11 cellular contexts compared by ENCODE assay signal in the genomic region with DNA sequence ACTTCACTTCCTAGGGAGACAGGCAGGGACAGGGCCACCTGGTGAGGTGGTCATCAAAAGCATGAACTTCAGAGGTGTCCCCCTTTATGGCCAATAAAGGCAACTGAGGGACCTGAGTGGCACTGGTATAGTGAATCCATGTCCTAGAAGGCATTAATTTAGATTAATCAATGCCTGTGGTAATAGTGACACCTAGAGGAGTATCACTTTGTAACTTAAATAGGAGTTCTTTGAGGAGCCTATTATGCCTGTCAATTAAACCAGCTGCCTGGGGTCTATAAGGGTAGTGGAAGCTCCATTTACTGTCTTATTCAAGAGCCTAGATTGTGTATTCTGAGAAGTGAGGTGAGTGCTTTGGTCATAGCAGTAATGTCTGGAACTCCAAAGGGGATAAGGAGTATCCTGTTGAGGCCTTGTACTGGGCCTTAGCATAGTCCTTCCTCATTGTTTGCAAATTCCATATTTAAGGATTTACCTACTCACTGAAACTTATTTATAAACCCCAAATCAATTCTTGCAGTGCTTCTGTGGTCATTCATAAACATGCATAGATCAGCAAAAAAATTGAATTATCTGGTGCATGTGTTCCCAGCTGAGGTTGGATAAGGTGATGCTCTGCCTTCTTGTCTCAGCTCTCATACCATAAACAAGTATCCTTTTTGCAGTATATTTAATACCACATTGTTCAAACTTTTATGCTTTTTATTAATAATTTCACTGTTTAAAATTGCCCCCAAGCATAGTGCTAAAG.
DNase-seq lines count a peak whose midpoint lies in the region; ATAC-seq and TF ChIP-seq lines count a peak whose summit lies in the region.
"Had no signal": no experiment of that assay in that cellular context is flagged by ENCODE, and none has a peak within 500 bp of the region (broad histone marks: within the 10 kb centered on the region; RNA-seq: fewer than 3 reads in every experiment).

No MANE protein-coding gene starts in this region.

- no peak overlapping the region for H3K27ac Mint-ChIP-seq in activated naive CD8-positive, alpha-beta T cell treated with anti-CD3 and anti-CD28 coated beads for 36 hours
- no peak overlapping the region for H3K27ac Mint-ChIP-seq in T-cell
- H3K27ac Mint-ChIP-seq: activated T-helper 2 cell treated with anti-CD3 and anti-CD28 coated beads, Interferon-gamma antibody, Interleukin-2, Interleukin-4, amounts not matched to agents 10 μg/mL and 5 μg/mL and 100 μg/mL, durations not matched to agents 14 hours and 24 hours and 36 hours; immature natural killer cell; stimulated activated naive B cell treated with anti-CD40 and anti-IgM and Interleukin-4, amounts not matched to agents 10 μg/mL and 1 μg/mL and 100 μg/mL, for 72 hours had no signal

- no peaks in the 10 kb centered on the region for H3K9me3 ChIP-seq in testis

- TF ChIP-seq CTCF in astrocyte of the spinal cord (IDR thresholded peaks at IDR 0.05; ENCODE audit: low read depth, low read length) (peak; percentile 11), testis (IDR thresholded peaks at IDR 0.05) (peak in 1 of 3 experiments; percentile 16), GM13976 (IDR thresholded peaks at IDR 0.05; ENCODE audit: borderline replicate concordance, control extremely low read depth, extremely low read depth, insufficient read depth, missing control alignments) (no peak)

- DNase-seq in DMS53 (lab: John Stamatoyannopoulos, UW) = peak; percentile 62
- peak; percentile 14 for DNase-seq in LHCN-M2 (ENCODE audit: low read depth)
- DNase-seq in astrocyte of the spinal cord (ENCODE audit: low read depth, low spot score) = peak; percentile 40
- peak; percentile 6 for DNase-seq in medulla oblongata (ENCODE audit: extremely low spot score)
- no peak for DNase-seq in testis
- no peak for DNase-seq in activated naive CD8-positive, alpha-beta T cell treated with anti-CD3 and anti-CD28 coated beads for 36 hours
- DNase-seq in GM13976 (ENCODE audit: low spot score) = no peak
- no peak for DNase-seq in T-cell
- DNase-seq: immature natural killer cell; stimulated activated naive B cell treated with anti-CD40 and anti-IgM and Interleukin-4, amounts not matched to agents 10 μg/mL and 1 μg/mL and 100 μg/mL, for 72 hours had no signal

- POLR2A ChIA-PET in T-cell (lab: Charles Lee) = no interaction called here

- no peak overlapping the region for H3K27ac ChIP-seq in testis

- no peaks in the 10 kb centered on the region for H3K36me3 ChIP-seq in testis (ENCODE audit: low read depth, missing control alignments)

- no peak overlapping the region for H3K4me3 Mint-ChIP-seq in activated naive CD8-positive, alpha-beta T cell treated with anti-CD3 and anti-CD28 coated beads for 36 hours
- H3K4me3 Mint-ChIP-seq in T-cell = no peak overlapping the region
- H3K4me3 Mint-ChIP-seq: immature natural killer cell; stimulated activated naive B cell treated with anti-CD40 and anti-IgM and Interleukin-4, amounts not matched to agents 10 μg/mL and 1 μg/mL and 100 μg/mL, for 72 hours had no signal

- no peaks in the 10 kb centered on the region for H3K36me3 Mint-ChIP-seq in activated naive CD8-positive, alpha-beta T cell treated with anti-CD3 and anti-CD28 coated beads for 36 hours
- no peaks in the 10 kb centered on the region for H3K36me3 Mint-ChIP-seq in T-cell
- H3K36me3 Mint-ChIP-seq: immature natural killer cell; stimulated activated naive B cell treated with anti-CD40 and anti-IgM and Interleukin-4, amounts not matched to agents 10 μg/mL and 1 μg/mL and 100 μg/mL, for 72 hours had no signal

- H3K4me1 ChIP-seq in testis = no peaks in the 10 kb centered on the region

- no peak overlapping the region for H3K4me3 ChIP-seq in astrocyte of the spinal cord (ENCODE audit: low read depth, low read length)
- no peak overlapping the region for H3K4me3 ChIP-seq in testis

- H3K27me3 Mint-ChIP-seq in activated naive CD8-positive, alpha-beta T cell treated with anti-CD3 and anti-CD28 coated beads for 36 hours = no peaks in the 10 kb centered on the region
- H3K27me3 Mint-ChIP-seq in T-cell = peaks cover 0 to 39% of the 10 kb centered on the region in 2 donors

- ATAC-seq in T-cell (replicated peaks in 1 of 4) = no peak
- ATAC-seq: stimulated activated naive B cell treated with anti-CD40 and anti-IgM and Interleukin-4, amounts not matched to agents 10 μg/mL and 1 μg/mL and 100 μg/mL, for 72 hours had no signal

- CTCF ChIA-PET in T-cell (lab: Charles Lee) = no interaction called here

- no peaks in the 10 kb centered on the region for H3K9me3 Mint-ChIP-seq in activated naive CD8-positive, alpha-beta T cell treated with anti-CD3 and anti-CD28 coated beads for 36 hours
- H3K9me3 Mint-ChIP-seq in T-cell = no peaks in the 10 kb centered on the region
- H3K9me3 Mint-ChIP-seq: activated T-helper 2 cell treated with anti-CD3 and anti-CD28 coated beads, Interferon-gamma antibody, Interleukin-2, Interleukin-4, amounts not matched to agents 10 μg/mL and 5 μg/mL and 100 μg/mL, durations not matched to agents 14 hours and 24 hours and 36 hours; immature natural killer cell; stimulated activated naive B cell treated with anti-CD40 and anti-IgM and Interleukin-4, amounts not matched to agents 10 μg/mL and 1 μg/mL and 100 μg/mL, for 72 hours had no signal

- H3K27me3 ChIP-seq in testis = no peaks in the 10 kb centered on the region

- no peak for TF ChIP-seq POLR2A in testis (IDR thresholded peaks at IDR 0.05)

- in situ Hi-C loops in astrocyte of the spinal cord (cut with HindIII; ENCODE audit: low sequenced_read_pairs) (no loop called here), GM13976 (cut with MboI; ENCODE audit: low sequenced_read_pairs, unreplicated experiment) (no loop called here)

- intact Hi-C loops in testis (cut with DNase I; ENCODE audit: low total_unique reads) = no loop called here

- no peaks in the 10 kb centered on the region for H3K4me1 Mint-ChIP-seq in activated naive CD8-positive, alpha-beta T cell treated with anti-CD3 and anti-CD28 coated beads for 36 hours
- no peaks in the 10 kb centered on the region for H3K4me1 Mint-ChIP-seq in T-cell
- H3K4me1 Mint-ChIP-seq: immature natural killer cell; stimulated activated naive B cell treated with anti-CD40 and anti-IgM and Interleukin-4, amounts not matched to agents 10 μg/mL and 1 μg/mL and 100 μg/mL, for 72 hours had no signal

Comparison
In these comparisons a context has a peak if more than half of its experiments do, and no peak if none do; other contexts are left out.
1. DNase-seq: peak in DMS53 (single experiment), LHCN-M2 (single experiment), astrocyte of the spinal cord (single experiment) and medulla oblongata (single experiment); none in testis (single experiment), activated naive CD8-positive, alpha-beta T cell treated with anti-CD3 and anti-CD28 coated beads for 36 hours (single experiment), GM13976 (single experiment) and T-cell (0 of 34).